Comparison of ENCODE assay signal across 8 cellular contexts in genomic region chr21:32612999-32613337, GRCh38. TPM values are rescaled to one million over a fixed set of nuclear protein-coding genes. Genes with fewer than 3 reads are reported as not detected.
DNase-seq lines count a peak whose midpoint lies in the region; ATAC-seq, FAIRE-seq and TF ChIP-seq lines count a peak whose summit lies in the region.

No MANE protein-coding gene starts in this region.

- H2AFZ ChIP-seq in GM23248 = peak overlapping the region; percentile 85

- ATAC-seq in heart right ventricle = peak in 6 of 8 donors; percentile 14 to 46 (median 32)
- no peak for ATAC-seq in GM18520 (IDR thresholded peaks at IDR 0.05; ENCODE audit: unreplicated experiment)
- ATAC-seq in HG02678 (IDR thresholded peaks at IDR 0.05; ENCODE audit: unreplicated experiment) = no peak
- no peak for ATAC-seq in HG02870 (IDR thresholded peaks at IDR 0.05; ENCODE audit: unreplicated experiment)

- peak overlapping the region; percentile 89 for H3K9ac ChIP-seq in GM23248

- H3K9me2 ChIP-seq in GM23248 (ENCODE audit: insufficient read depth) = no peaks in the 10 kb centered on the region

- no peaks in the 10 kb centered on the region for H3K27me3 ChIP-seq in GM23248 (replicated peaks; ENCODE audit: insufficient read depth)
- H3K27me3 ChIP-seq in WERI-Rb-1 (ENCODE audit: insufficient read depth, low read depth, severe bottlenecking) = no peaks in the 10 kb centered on the region
- no peaks in the 10 kb centered on the region for H3K27me3 ChIP-seq in heart right ventricle

- H3K4me3 ChIP-seq in GM23248 (peak overlapping the region; percentile 81), WERI-Rb-1 (ENCODE audit: low read depth, low read length) (peak overlapping the region; percentile 72), heart right ventricle (peak overlapping the region; percentile 68 to 99 (median 88)), skeletal muscle cell (ENCODE audit: low read depth, low read length) (peak overlapping the region; percentile 69)

- H3K27ac ChIP-seq in GM23248 = peak overlapping the region; percentile 93
- H3K27ac ChIP-seq in WERI-Rb-1 = peak overlapping the region; percentile 75
- peak overlapping the region; percentile 30 to 97 (median 92) for H3K27ac ChIP-seq in heart right ventricle

- intact Hi-C loops in heart right ventricle (cut with DNase I) = loop anchor here in 1 of 10 donors (5.0 kb wide), 1 partner anchor 51 kb away; no protein-coding TSS in a partner anchor

- H4K20me1 ChIP-seq in GM23248 (ENCODE audit: insufficient read depth) = no peaks in the 10 kb centered on the region

- no peak for FAIRE-seq in frontal cortex (lab: Jason Lieb, UNC)

- H3K4me2 ChIP-seq in GM23248 (ENCODE audit: unreplicated experiment) = peak overlapping the region; percentile 94

- H3K36me3 ChIP-seq in GM23248 (ENCODE audit: low read depth) (no peaks in the 10 kb centered on the region; the same call in 1 of the 2 replicates), WERI-Rb-1 (peaks cover 19% of the 10 kb centered on the region), heart right ventricle (peaks cover 0 to 25% (median 0%) of the 10 kb centered on the region in 9 donors)

- H3F3A ChIP-seq in GM23248 (ENCODE audit: insufficient read depth) = no peaks in the 10 kb centered on the region

- in situ Hi-C loops in GM23248 (cut with MboI) = no loop called here

- H3K79me2 ChIP-seq in GM23248 (ENCODE audit: insufficient read depth) = peaks cover 29% of the 10 kb centered on the region

- DNase-seq in GM23248 (no peak), WERI-Rb-1 (no peak), heart right ventricle (no peak), skeletal muscle cell (ENCODE audit: low read depth) (no peak), frontal cortex (ENCODE audit: low spot score in 2 of 2) (no peak)

- H3K4me1 ChIP-seq in GM23248 (ENCODE audit: insufficient read depth) (peaks cover 4% of the 10 kb centered on the region), heart right ventricle (peaks cover 0 to 29% (median 18%) of the 10 kb centered on the region in 9 donors)

- TF ChIP-seq CTCF in WERI-Rb-1 (IDR thresholded peaks at IDR 0.05; ENCODE audit: low read depth, low read length) = no peak
- TF ChIP-seq CTCF in heart right ventricle (IDR thresholded peaks at IDR 0.05) = no peak

- H3K9me3 ChIP-seq in GM23248 (ENCODE audit: low read depth) (no peaks in the 10 kb centered on the region), WERI-Rb-1 (ENCODE audit: severe bottlenecking) (no peaks in the 10 kb centered on the region), heart right ventricle (no peaks in the 10 kb centered on the region)

- 0% methylated on average over 15 of the region's 15 CpGs for WGBS in GM23248 (ENCODE audit: low coverage in 1 of 2, low lambda C conversion rate in 2 of 2, missing lambda C conversion rate in 2 of 2), 2 experiments
- 2 to 4% methylated on average over 15 of the region's 15 CpGs for WGBS in heart right ventricle, 2 donors

RNA-seq across cellular contexts. Expression of gene CFAP298, which starts 0.8 kb away (rescaled TPM):
- 20.5 and 26.8 TPM in 2 replicates for total RNA-seq in GM23248 (2014; rRNA removed; shearing (Covaris generic))
- polyA plus RNA-seq in GM23248 (2016; fragmentation: Nextera tagmentation; extraction: Ambion mirVana) (53.9 and 56.0 TPM in 2 replicates), heart right ventricle (10 to 100 TPM; 30.6 to 40.6 TPM)
- total RNA-seq in heart right ventricle (10 to 100 TPM; 15.8 to 23.7 (median 21.6) TPM), frontal cortex (16.3 TPM)

RNA-seq across cellular contexts. Expression of gene TCP10L, which starts 27.6 kb away (rescaled TPM):
- 0.97 TPM in 1 of 2 replicates, not detected in the other for total RNA-seq in GM23248 (2014; rRNA removed; shearing (Covaris generic))
- polyA plus RNA-seq in GM23248 (2016; fragmentation: Nextera tagmentation; extraction: Ambion mirVana) (not detected in 2 replicates), heart right ventricle (1 to 10 TPM; 2.4 to 2.5 TPM)
- total RNA-seq in heart right ventricle (1 to 10 TPM; 1.4 to 3.8 (median 2.0) TPM), frontal cortex (2.0 TPM)

Comparison
In these comparisons a context has a peak if more than half of its experiments do, and no peak if none do; other contexts are left out.
1. ATAC-seq: peak in heart right ventricle (6 of 8); none in GM18520 (single experiment), HG02678 (single experiment) and HG02870 (single experiment).
2. Peak in every context shown above with its lines, with median percentiles within 50 percentile points of each other: H3K27ac ChIP-seq and H3K4me3 ChIP-seq.